Comparison of ENCODE assay signal across 19 cellular contexts in the genomic region with DNA sequence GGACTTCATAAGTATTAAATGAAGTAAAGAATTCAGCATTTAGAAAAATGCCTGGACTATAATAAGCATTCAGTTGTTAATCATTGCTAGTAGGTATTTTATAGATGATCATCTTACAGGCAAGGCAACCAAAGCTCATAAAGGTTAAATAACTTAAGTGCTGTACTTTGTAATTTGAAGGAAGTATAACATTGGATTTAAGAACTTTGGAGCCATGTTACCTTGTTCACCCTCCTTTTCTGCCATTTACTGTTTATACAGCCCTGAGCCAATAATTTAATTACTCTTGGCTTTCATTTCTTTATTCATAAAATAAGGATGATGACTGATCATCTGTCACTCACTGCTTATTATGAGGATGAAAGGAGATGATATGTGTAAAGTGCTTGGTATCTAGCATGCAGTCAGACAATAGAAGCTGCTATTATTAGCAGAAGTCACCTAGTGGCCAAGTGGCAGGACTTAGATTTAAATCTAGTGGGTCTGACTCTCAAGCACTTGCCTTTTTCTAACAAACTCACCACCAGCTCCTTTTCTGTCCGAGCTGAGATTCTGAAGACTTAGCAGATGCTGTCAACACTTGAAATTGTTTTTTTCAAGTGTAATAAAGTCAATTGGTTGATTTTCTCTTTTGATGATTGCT. TPM values are rescaled to one million over a fixed set of nuclear protein-coding genes. Genes with fewer than 3 reads are reported as not detected.
DNase-seq lines count a peak whose midpoint lies in the region; ATAC-seq and TF ChIP-seq lines count a peak whose summit lies in the region.
"Had no signal": no experiment of that assay in that cellular context is flagged by ENCODE, and none has a peak within 500 bp of the region (broad histone marks: within the 10 kb centered on the region; RNA-seq: fewer than 3 reads in every experiment).

No MANE protein-coding gene starts in this region.

- H3K27me3 ChIP-seq in H9 (ENCODE audit: insufficient read depth, low read length) (no peaks in the 10 kb centered on the region), WERI-Rb-1 (ENCODE audit: insufficient read depth, low read depth, severe bottlenecking) (no peaks in the 10 kb centered on the region)
- H3K27me3 ChIP-seq: body of pancreas, upper lobe of right lung had no signal

- H3K27me3 Mint-ChIP-seq in H9 (ENCODE audit: low read depth) = peaks cover 1% of the 10 kb centered on the region
- H3K27me3 Mint-ChIP-seq: activated naive CD8-positive, alpha-beta T cell had no signal

- no peak overlapping the region for H3K9ac ChIP-seq in H9 (ENCODE audit: extremely low read depth, insufficient read length, low read length)

- no peak overlapping the region for H3K27ac ChIP-seq in H9 (ENCODE audit: insufficient read length, low read depth, low read length)
- no peak overlapping the region for H3K27ac ChIP-seq in WERI-Rb-1
- H3K27ac ChIP-seq: body of pancreas, left ventricle myocardium inferior, upper lobe of right lung had no signal

- H3K56ac ChIP-seq in H9 (ENCODE audit: insufficient read length, low read depth, low read length) = no peak overlapping the region

- TF ChIP-seq CTCF in H9 (conservative IDR thresholded peaks at IDR 0.05) = peak; percentile 45; the same call in 2 of the 3 replicates
- 0 out of 2 replicates have a peak, but pooled peaks have one; percentile 15 for TF ChIP-seq CTCF in WERI-Rb-1 (IDR thresholded peaks at IDR 0.05; ENCODE audit: low read depth, low read length)

- peaks cover 16 to 24% of the 10 kb centered on the region in 2 experiments for H3K4me1 Mint-ChIP-seq in H9
- H3K4me1 Mint-ChIP-seq: CD8-positive, alpha-beta memory T cell had no signal

- no peak overlapping the region for H2BK12ac ChIP-seq in H9 (ENCODE audit: insufficient read length, low read depth, low read length)

- no peak overlapping the region for H3K4ac ChIP-seq in H9 (ENCODE audit: low read depth, low read length)

- H4K20me1 ChIP-seq in H9 (ENCODE audit: control insufficient read depth, insufficient read depth, insufficient read length) = no peaks in the 10 kb centered on the region

- WGBS in H9 (ENCODE audit: extremely low coverage, insufficient read length, low lambda C conversion rate) = no CpG with 5 or more reads among the region's 1 CpG

- H2BK20ac ChIP-seq in H9 (ENCODE audit: low read depth, low read length, poor library complexity, severe bottlenecking) = no peak overlapping the region

- no peak overlapping the region for H3K14ac ChIP-seq in H9 (ENCODE audit: insufficient read depth, low read length)

- H3K9me3 ChIP-seq in H9 (ENCODE audit: control insufficient read depth, low read depth, low read length) (no peaks in the 10 kb centered on the region), WERI-Rb-1 (ENCODE audit: severe bottlenecking) (no peaks in the 10 kb centered on the region)
- H3K9me3 ChIP-seq: body of pancreas, left ventricle myocardium inferior, upper lobe of right lung had no signal

- no peak for ATAC-seq in GM19455 (IDR thresholded peaks at IDR 0.05; ENCODE audit: unreplicated experiment)
- ATAC-seq: body of pancreas, upper lobe of right lung had no signal

- no peak overlapping the region for H2BK5ac ChIP-seq in H9 (ENCODE audit: insufficient read length, low read length)

- no peak overlapping the region for H2AFZ ChIP-seq in H9 (ENCODE audit: low read length)

- no peaks in the 10 kb centered on the region for H3K79me2 ChIP-seq in H9 (ENCODE audit: insufficient read depth, low read length)

- H2BK15ac ChIP-seq in H9 (ENCODE audit: low read depth, low read length) = no peak overlapping the region

- DNase-seq in G401 (ENCODE audit: low spot score) = peak; percentile 0
- DNase-seq in H9 = no peak
- DNase-seq in WERI-Rb-1 = no peak
- DNase-seq in islet precursor cell = peak; percentile 46
- no peak for DNase-seq in AG08396 (ENCODE audit: low spot score)
- DNase-seq in activated effector memory CD4-positive, alpha-beta T cell treated with Interleukin-2 at 50 U/mL for 16 hours = no peak
- no peak for DNase-seq in NCI-H1105 (lab: John Stamatoyannopoulos, UW)
- DNase-seq: body of pancreas; CD8-positive, alpha-beta memory T cell; head of caudate nucleus; left ventricle myocardium inferior; NCI-H187; NCI-H345; stimulated activated CD4-positive, alpha-beta T cell treated with anti-CD3 and anti-CD28 coated beads, Interleukin-4, amount 100 ng/mL, for 1 hour; upper lobe of right lung had no signal

- H2AK5ac ChIP-seq in H9 (ENCODE audit: insufficient read length, low read length) = no peak overlapping the region

- H4K91ac ChIP-seq in H9 (ENCODE audit: insufficient read length, low read depth, low read length) = no peak overlapping the region

- H3K4me3 Mint-ChIP-seq in H9 = no peak overlapping the region
- H3K4me3 Mint-ChIP-seq: activated naive CD8-positive, alpha-beta T cell; CD8-positive, alpha-beta memory T cell; stimulated activated naive CD8-positive, alpha-beta T cell treated with anti-CD3 and anti-CD28 coated beads, Interleukin-15, Interleukin-2, amounts not matched to agents 100 ng/mL and 50 ng/mL, for 24 hours had no signal

- H3K27ac Mint-ChIP-seq in H9 = no peak overlapping the region
- H3K27ac Mint-ChIP-seq: activated naive CD8-positive, alpha-beta T cell; CD8-positive, alpha-beta memory T cell; stimulated activated naive CD8-positive, alpha-beta T cell treated with anti-CD3 and anti-CD28 coated beads, Interleukin-15, Interleukin-2, amounts not matched to agents 100 ng/mL and 50 ng/mL, for 24 hours had no signal

- H3K18ac ChIP-seq in H9 (ENCODE audit: insufficient read length, low read depth, low read length) = no peak overlapping the region

- H3K4me2 ChIP-seq in H9 (ENCODE audit: insufficient read depth, insufficient read length, low read length) = no peak overlapping the region
- H3K4me2 ChIP-seq: smooth muscle cell had no signal

- no peak overlapping the region for H4K8ac ChIP-seq in H9 (replicated peaks; ENCODE audit: insufficient read length, low read depth, low read length)

- in situ Hi-C loops in G401 (cut with HindIII; ENCODE audit: low sequenced_read_pairs) = no loop called here

- 0 out of 2 replicates have a peak, but pooled peaks cover 3% of the 10 kb centered on the region for H3K4me1 ChIP-seq in H9 (ENCODE audit: insufficient read depth, low read length)
- H3K4me1 ChIP-seq: body of pancreas, left ventricle myocardium inferior, upper lobe of right lung had no signal

- no peak overlapping the region for H2BK120ac ChIP-seq in H9 (ENCODE audit: low read depth, low read length, poor library complexity, severe bottlenecking)

- H3K23me2 ChIP-seq in H9 (ENCODE audit: insufficient read length, low read depth, low read length, poor library complexity, severe bottlenecking) = no peaks in the 10 kb centered on the region

- no peak overlapping the region for H4K5ac ChIP-seq in H9 (ENCODE audit: insufficient read length, low read depth, low read length)

- H3K4me3 ChIP-seq in WERI-Rb-1 (ENCODE audit: low read depth, low read length) = no peak overlapping the region
- H3K4me3 ChIP-seq: body of pancreas, left ventricle myocardium inferior, smooth muscle cell, upper lobe of right lung had no signal

- no peaks in the 10 kb centered on the region for H3K79me1 ChIP-seq in H9 (ENCODE audit: insufficient read depth, low read depth, low read length, poor library complexity, severe bottlenecking)

- no peaks in the 10 kb centered on the region for H3K36me3 ChIP-seq in WERI-Rb-1
- H3K36me3 ChIP-seq: left ventricle myocardium inferior, upper lobe of right lung had no signal

- H3K9me3 Mint-ChIP-seq in H9 = no peaks in the 10 kb centered on the region
- H3K9me3 Mint-ChIP-seq: CD8-positive, alpha-beta memory T cell; stimulated activated naive CD8-positive, alpha-beta T cell treated with anti-CD3 and anti-CD28 coated beads, Interleukin-15, Interleukin-2, amounts not matched to agents 100 ng/mL and 50 ng/mL, for 24 hours had no signal

- no peak overlapping the region for H3K23ac ChIP-seq in H9 (ENCODE audit: insufficient read length, low read depth, low read length)

- H3T11ph ChIP-seq in H9 (ENCODE audit: low read length) = no peak overlapping the region

- H3K36me3 Mint-ChIP-seq in H9 (ENCODE audit: insufficient read depth in 1 of 3, low read depth in 3 of 3) = no peaks in the 10 kb centered on the region
- H3K36me3 Mint-ChIP-seq: activated naive CD8-positive, alpha-beta T cell; CD8-positive, alpha-beta memory T cell had no signal

RNA-seq across cellular contexts. Expression of a gene that starts 18.2 kb away (rescaled TPM):
- 23.0 and 43.7 TPM in 2 replicates for total RNA-seq in G401 (2014; rRNA removed; shearing (Covaris generic))
- 58.9 and 65.4 TPM in 2 replicates for total RNA-seq in H9 (2021)

RNA-seq across cellular contexts. Expression of a gene that starts 52.3 kb away (rescaled TPM):
- 11.4 and 29.8 TPM in 2 replicates for total RNA-seq in G401 (2014; rRNA removed; shearing (Covaris generic))
- 27.5 and 30.5 TPM in 2 replicates for total RNA-seq in H9 (2021)

Comparison
In these comparisons a context has a peak if more than half of its experiments do, and no peak if none do; other contexts are left out.
1. DNase-seq: peak in G401 (single experiment) and islet precursor cell (single experiment); none in H9 (single experiment), WERI-Rb-1 (single experiment), AG08396 (single experiment), activated effector memory CD4-positive, alpha-beta T cell treated with Interleukin-2 at 50 U/mL for 16 hours (single experiment) and NCI-H1105 (single experiment).